ENCODE assay signal across 10 cellular contexts in genomic region chr18:48136051-48136543, GRCh38.
DNase-seq lines count a peak whose midpoint lies in the region; ATAC-seq and TF ChIP-seq lines count a peak whose summit lies in the region.
"Had no signal": no experiment of that assay in that cellular context is flagged by ENCODE, and none has a peak within 500 bp of the region (broad histone marks: within the 10 kb centered on the region; RNA-seq: fewer than 3 reads in every experiment).

No MANE protein-coding gene starts in this region.

- no peak for TF ChIP-seq CTCF in mammary epithelial cell (conservative IDR thresholded peaks at IDR 0.05 in 1 of 2, IDR thresholded peaks at IDR 0.05 in 1 of 2; ENCODE audit: extremely low read depth in 1 of 2, insufficient read depth in 1 of 2, low read depth in 1 of 2, low read length in 2 of 2)
- TF ChIP-seq CTCF in right lobe of liver (IDR thresholded peaks at IDR 0.05) = peak in 1 of 4 donors; percentile 15
- TF ChIP-seq CTCF in testis (IDR thresholded peaks at IDR 0.05) = no peak

- TF ChIP-seq POLR2A in right lobe of liver (IDR thresholded peaks at IDR 0.05) (no peak), testis (IDR thresholded peaks at IDR 0.05) (no peak)

- H3K4me3 ChIP-seq in mammary epithelial cell (replicated peaks in 1 of 3; ENCODE audit: insufficient read depth in 1 of 3, low read depth in 2 of 3, low read length in 3 of 3) (peak overlapping the region; percentile 50 to 53 (median 51)), right lobe of liver (peak overlapping the region; percentile 58 to 65 (median 64)), testis (peak overlapping the region; percentile 35 to 62)

- peaks cover 67% of the 10 kb centered on the region for H3K27me3 Mint-ChIP-seq in activated CD8-positive, alpha-beta T cell treated with anti-CD3 and anti-CD28 coated beads, Interleukin-2, amount 10 ng/mL, durations not matched to agents 7 days and 5 days (ENCODE audit: low read depth)

- H3K9me3 ChIP-seq in mammary epithelial cell (replicated peaks; ENCODE audit: insufficient read depth, low read length) = no peaks in the 10 kb centered on the region
- H3K9me3 ChIP-seq in right lobe of liver = no peaks in the 10 kb centered on the region
- H3K9me3 ChIP-seq in testis = no peaks in the 10 kb centered on the region

- H3K36me3 ChIP-seq in mammary epithelial cell (ENCODE audit: insufficient read depth, low read length) = no peaks in the 10 kb centered on the region
- no peaks in the 10 kb centered on the region for H3K36me3 ChIP-seq in right lobe of liver
- no peaks in the 10 kb centered on the region for H3K36me3 ChIP-seq in testis (ENCODE audit: low read depth, missing control alignments)

- no peak overlapping the region for H3K9ac ChIP-seq in mammary epithelial cell (ENCODE audit: insufficient read depth, low read length)

- dilution Hi-C loops in mammary epithelial cell (cut with HindIII; ENCODE audit: low sequenced_read_pairs) = no loop called here

- H3K4me1 ChIP-seq in mammary epithelial cell (ENCODE audit: insufficient read depth, low read length) = peaks cover 36% of the 10 kb centered on the region
- H3K4me1 ChIP-seq in right lobe of liver = peaks cover 0 to 15% (median 0%) of the 10 kb centered on the region in 4 donors
- peaks cover 15% of the 10 kb centered on the region for H3K4me1 ChIP-seq in testis

- DNase-seq in DMS153 treated with DMSO at 0.1 percent for 48 hours (lab: John Stamatoyannopoulos, UW; ENCODE audit: unreplicated experiment) (peak; percentile 37), DMS153 (lab: John Stamatoyannopoulos, UW) (no peak), mammary epithelial cell (no peak), right lobe of liver (peak in 2 of 3 donors; percentile 48 to 72), testis (peak; percentile 42), GF-D8 (lab: John Stamatoyannopoulos, UW) (no peak)
- no peak for DNase-seq in activated CD8-positive, alpha-beta T cell treated with anti-CD3 and anti-CD28 coated beads, Interleukin-2, amount 10 ng/mL, durations not matched to agents 7 days and 5 days
- DNase-seq: activated B cell treated with CpG ODN at 0.5 μM for 24 hours; stimulated activated CD4-positive, alpha-beta T cell treated with anti-CD3 and anti-CD28 coated beads, Interleukin-1b, Interleukin-23, amount 100 ng/mL, for 48 hours had no signal

- no TSS peak for BruUV-seq in mammary epithelial cell (replicated peaks; lab: Mats Ljungman, UMichigan)

- peak overlapping the region; percentile 74 for H2AFZ ChIP-seq in mammary epithelial cell (ENCODE audit: low read depth, low read length)

- CTCF ChIA-PET in mammary epithelial cell (lab: Charles Lee; ENCODE audit: low non-redundant PET) = no interaction called here
- CTCF ChIA-PET in activated CD8-positive, alpha-beta T cell treated with anti-CD3 and anti-CD28 coated beads, Interleukin-2, amount 10 ng/mL, durations not matched to agents 7 days and 5 days (lab: Charles Lee) = no interaction called here

- 0% methylated on average over 2 of the region's 43 CpGs for WGBS in mammary epithelial cell (ENCODE audit: low coverage, missing lambda C conversion rate)
- WGBS in right lobe of liver (ENCODE audit: insufficient coverage, low coverage, low lambda C conversion rate, missing lambda C conversion rate) = no CpG with 5 or more reads among the region's 43 CpGs
- 1 to 5% methylated on average over 18 to 25 of the region's 43 CpGs for WGBS in testis, 2 donors

- peak overlapping the region; percentile 91 for H3K4me2 ChIP-seq in mammary epithelial cell (ENCODE audit: insufficient read depth, low read depth, low read length)

- no peaks in the 10 kb centered on the region for H4K20me1 ChIP-seq in mammary epithelial cell (ENCODE audit: insufficient read depth, low read length)

- H3K27ac Mint-ChIP-seq in activated CD8-positive, alpha-beta T cell treated with anti-CD3 and anti-CD28 coated beads, Interleukin-2, amount 10 ng/mL, durations not matched to agents 7 days and 5 days = no peak overlapping the region
- H3K27ac Mint-ChIP-seq: activated B cell treated with CpG ODN at 0.5 μM for 24 hours had no signal

- H3K9me3 Mint-ChIP-seq in activated CD8-positive, alpha-beta T cell treated with anti-CD3 and anti-CD28 coated beads, Interleukin-2, amount 10 ng/mL, durations not matched to agents 7 days and 5 days (ENCODE audit: insufficient read depth) = no peaks in the 10 kb centered on the region
- H3K9me3 Mint-ChIP-seq: activated B cell treated with CpG ODN at 0.5 μM for 24 hours had no signal

- no peak overlapping the region for H3K27ac ChIP-seq in mammary epithelial cell (ENCODE audit: insufficient read depth, low read depth, low read length)
- no peak overlapping the region for H3K27ac ChIP-seq in right lobe of liver
- no peak overlapping the region for H3K27ac ChIP-seq in testis

- no peaks in the 10 kb centered on the region for H3K27me3 ChIP-seq in mammary epithelial cell (ENCODE audit: insufficient read depth, low read length)
- H3K27me3 ChIP-seq in right lobe of liver = no peaks in the 10 kb centered on the region
- no peaks in the 10 kb centered on the region for H3K27me3 ChIP-seq in testis

- in situ Hi-C loops in mammary epithelial cell (cut with MboI; ENCODE audit: low sequenced_read_pairs in 2 of 2) = loop anchor here in 1 of 2 donors (25.0 kb wide), 1 partner anchor 99 kb away; no protein-coding TSS in a partner anchor

- ATAC-seq in right lobe of liver (peak; percentile 46 to 52 (median 50)), HG02610 (IDR thresholded peaks at IDR 0.05; ENCODE audit: unreplicated experiment) (no peak)
- ATAC-seq in activated CD8-positive, alpha-beta T cell treated with anti-CD3 and anti-CD28 coated beads, Interleukin-2, amount 10 ng/mL, durations not matched to agents 7 days and 5 days = no peak

- intact Hi-C loops in mammary epithelial cell (cut with micrococcal nuclease) (no loop called here), right lobe of liver (cut with DNase I) (no loop called here), testis (cut with DNase I; ENCODE audit: low total_unique reads) (no loop called here)

- H3K4me3 Mint-ChIP-seq in activated CD8-positive, alpha-beta T cell treated with anti-CD3 and anti-CD28 coated beads, Interleukin-2, amount 10 ng/mL, durations not matched to agents 7 days and 5 days = no peak overlapping the region
- H3K4me3 Mint-ChIP-seq: activated B cell treated with CpG ODN at 0.5 μM for 24 hours had no signal

- H3K79me2 ChIP-seq in mammary epithelial cell (ENCODE audit: insufficient read depth, low read length) = no peaks in the 10 kb centered on the region

- H3K4me1 Mint-ChIP-seq in activated CD8-positive, alpha-beta T cell treated with anti-CD3 and anti-CD28 coated beads, Interleukin-2, amount 10 ng/mL, durations not matched to agents 7 days and 5 days (ENCODE audit: low read depth) = peaks cover 6% of the 10 kb centered on the region

- POLR2A ChIA-PET in activated CD8-positive, alpha-beta T cell treated with anti-CD3 and anti-CD28 coated beads, Interleukin-2, amount 10 ng/mL, durations not matched to agents 7 days and 5 days (lab: Charles Lee) = interaction anchor here (0.6 kb wide), 1 partner anchor 914 kb away, joined by 3 read pairs; no protein-coding TSS in a partner anchor

- no peaks in the 10 kb centered on the region for H3K36me3 Mint-ChIP-seq in activated CD8-positive, alpha-beta T cell treated with anti-CD3 and anti-CD28 coated beads, Interleukin-2, amount 10 ng/mL, durations not matched to agents 7 days and 5 days (ENCODE audit: low read depth)

Comparison
In these comparisons a context has a peak if more than half of its experiments do, and no peak if none do; other contexts are left out.
1. DNase-seq: peak in DMS153 treated with DMSO at 0.1 percent for 48 hours (single experiment), right lobe of liver (2 of 3) and testis (single experiment); none in DMS153 (single experiment), mammary epithelial cell (single experiment), GF-D8 (single experiment) and activated CD8-positive, alpha-beta T cell treated with anti-CD3 and anti-CD28 coated beads, Interleukin-2, amount 10 ng/mL, durations not matched to agents 7 days and 5 days (single experiment).
2. ATAC-seq: peak in right lobe of liver (4 of 4); none in HG02610 (single experiment) and activated CD8-positive, alpha-beta T cell treated with anti-CD3 and anti-CD28 coated beads, Interleukin-2, amount 10 ng/mL, durations not matched to agents 7 days and 5 days (single experiment).
3. Peak in every context shown above with its lines, with median percentiles within 50 percentile points of each other: H3K4me3 ChIP-seq.